13 cellular contexts compared by ENCODE assay signal in genomic region chr10:101775273-101776131, GRCh38. TPM values are rescaled to one million over a fixed set of nuclear protein-coding genes. Genes with fewer than 3 reads are reported as not detected.
DNase-seq lines count a peak whose midpoint lies in the region; ATAC-seq and TF ChIP-seq lines count a peak whose summit lies in the region.
"Had no signal": no experiment of that assay in that cellular context is flagged by ENCODE, and none has a peak within 500 bp of the region (broad histone marks: within the 10 kb centered on the region; RNA-seq: fewer than 3 reads in every experiment).

Gene FGF8 (minus strand): TSS chr10:101776114. CDS start chr10:101775900, 214 bp downstream.

- no peak within 1 kb of the TSS for H2AFZ ChIP-seq in neuronal stem cell (ENCODE audit: low read length)

- peak within 1 kb of the TSS; percentile 90 for H2AK5ac ChIP-seq in neuronal stem cell (ENCODE audit: low read depth, low read length)

- no peak for ATAC-seq in HG02610 (IDR thresholded peaks at IDR 0.05; ENCODE audit: unreplicated experiment)
- ATAC-seq: Panc1 had no signal

- no peak within 1 kb of the TSS for H3K27ac Mint-ChIP-seq in CD8-positive, alpha-beta memory T cell

- peak within 1 kb of the TSS; percentile 77 for H2BK12ac ChIP-seq in neuronal stem cell (ENCODE audit: low read length)

- H3K4ac ChIP-seq in neuronal stem cell (ENCODE audit: low read length), result peak within 1 kb of the TSS; percentile 28

- no peak within 1 kb of the TSS for H4K8ac ChIP-seq in neuronal stem cell (ENCODE audit: low read depth, low read length)

- TF ChIP-seq CTCF in HEK293 (tag by site-specific recombination; IDR thresholded peaks at IDR 0.05) (no peak), dorsolateral prefrontal cortex (IDR thresholded peaks at IDR 0.05 in 54 of 56, conservative IDR thresholded peaks at IDR 0.05 in 2 of 56; ENCODE audit: low read depth in 1 of 56, partially characterized antibody in 56 of 56) (no peak)

- no peak for DNase-seq in CD8-positive, alpha-beta memory T cell
- peak in 1 of 10 donors; percentile 34 for DNase-seq in dorsolateral prefrontal cortex
- DNase-seq in neuronal stem cell (ENCODE audit: low spot score), result no peak
- DNase-seq in NCI-H226, result no peak
- no peak for DNase-seq in NOMO-1 treated with dmso at 0.1 percent for 144 hours (lab: John Stamatoyannopoulos, UW; ENCODE audit: unreplicated experiment)
- DNase-seq in SKM-1 treated with dmso at 0.1 percent for 144 hours (lab: John Stamatoyannopoulos, UW; ENCODE audit: unreplicated experiment), result no peak
- DNase-seq: GF-D8; stimulated activated naive CD4-positive, alpha-beta T cell treated with Interleukin-2 at 50 U/mL for 16 hours had no signal

- H3K4me1 Mint-ChIP-seq in CD8-positive, alpha-beta memory T cell, result peaks cover 27 to 54% (median 29%) of the 10 kb centered on the region in 3 donors

- H3K18ac ChIP-seq in neuronal stem cell (ENCODE audit: low read length), result peak within 1 kb of the TSS; percentile 98

- peak within 1 kb of the TSS; percentile 74 for H4K91ac ChIP-seq in neuronal stem cell (ENCODE audit: low read depth, low read length, poor library complexity)

- H3K4me2 ChIP-seq in neuronal stem cell (ENCODE audit: insufficient read depth, low read length, poor library complexity, severe bottlenecking), result peak within 1 kb of the TSS; percentile 96

- H3K4me1 ChIP-seq in CD8-positive, alpha-beta memory T cell (ENCODE audit: insufficient read depth, low read length), result peaks cover 26% of the 10 kb centered on the region
- H3K4me1 ChIP-seq in HEK293 (ENCODE audit: control insufficient read depth, insufficient read depth, low read length) (peaks cover 11% of the 10 kb centered on the region), neuronal stem cell (ENCODE audit: control insufficient read depth in 2 of 2, insufficient read depth in 1 of 2, low read depth in 1 of 2, low read length in 2 of 2) (peaks cover 8 to 41% of the 10 kb centered on the region in 2 donors)

- CTCF ChIA-PET in CD8-positive, alpha-beta memory T cell (lab: Charles Lee), result interaction anchor here (1.7 kb wide), 1 partner anchor 61 kb away, joined by 5 read pairs; no protein-coding TSS in a partner anchor
- CTCF ChIA-PET in HEK293 (lab: Yijun Ruan, JAX), result interaction anchor here (0.6 to 1.0 kb wide), 2 partner anchors 38 to 173 kb away, joined by 3 to 9 read pairs; no protein-coding TSS in a partner anchor

- H3K79me1 ChIP-seq in neuronal stem cell (ENCODE audit: low read depth, low read length), result peaks cover 9% of the 10 kb centered on the region

- peak within 1 kb of the TSS; percentile 5 for H3K14ac ChIP-seq in neuronal stem cell (ENCODE audit: low read length)

- no peaks in the 10 kb centered on the region for H3K36me3 ChIP-seq in CD8-positive, alpha-beta memory T cell (ENCODE audit: insufficient read depth, low read length)
- H3K36me3 ChIP-seq in HEK293 (ENCODE audit: control insufficient read depth in 2 of 2, insufficient read depth in 1 of 2, low read length in 2 of 2) (no peaks in the 10 kb centered on the region), neuronal stem cell (replicated peaks in 1 of 2; ENCODE audit: control insufficient read depth in 2 of 2, insufficient read depth in 2 of 2, low read length in 2 of 2) (peaks cover 0 to 4% of the 10 kb centered on the region in 2 donors)

- H3K4me3 ChIP-seq in CD8-positive, alpha-beta memory T cell (ENCODE audit: low read length), result no peak within 1 kb of the TSS
- H3K4me3 ChIP-seq in HEK293 (ENCODE audit: low read depth, low read length) (peak within 1 kb of the TSS; percentile 30), dorsolateral prefrontal cortex (peak within 1 kb of the TSS in 56 of 59 donors; percentile 11 to 64 (median 44)), neuronal stem cell (ENCODE audit: low read length in 2 of 2) (peak within 1 kb of the TSS; percentile 23 to 86)

- no peak within 1 kb of the TSS for H3K27ac ChIP-seq in CD8-positive, alpha-beta memory T cell (ENCODE audit: low read depth, low read length)
- H3K27ac ChIP-seq in HEK293 (ENCODE audit: extremely low read depth, low read depth, low read length) (no peak within 1 kb of the TSS), dorsolateral prefrontal cortex (no peak within 1 kb of the TSS), neuronal stem cell (replicated peaks; ENCODE audit: low read length) (no peak within 1 kb of the TSS)
- H3K27ac ChIP-seq: skin epidermis had no signal

- intact Hi-C loops in dorsolateral prefrontal cortex (cut with DNase I), result loop anchor here (5.0 to 10.0 kb wide), 2 partner anchors 491 to 563 kb away; no protein-coding TSS in a partner anchor

- POLR2A ChIA-PET in CD8-positive, alpha-beta memory T cell (lab: Charles Lee), result interaction anchor here (1.2 kb wide), 1 partner anchor 43 kb away, joined by 3 read pairs; the partner anchor contains the start of gene OGA
- POLR2A ChIA-PET in HEK293 (lab: Yijun Ruan, JAX), result no interaction called here

- peaks cover 52% of the 10 kb centered on the region for H3K27me3 ChIP-seq in CD8-positive, alpha-beta memory T cell (ENCODE audit: insufficient read depth, low read length, poor library complexity, severe bottlenecking)
- peaks cover 0 to 62% (median 23%) of the 10 kb centered on the region in 45 donors for H3K27me3 ChIP-seq in dorsolateral prefrontal cortex
- H3K27me3 ChIP-seq in neuronal stem cell (ENCODE audit: control insufficient read depth in 3 of 3, insufficient read depth in 3 of 3, low read depth in 1 of 3, low read length in 3 of 3), result peaks cover 0 to 90% (median 46%) of the 10 kb centered on the region in 3 experiments

- H3K9me3 Mint-ChIP-seq in CD8-positive, alpha-beta memory T cell, result no peaks in the 10 kb centered on the region

- peak within 1 kb of the TSS; percentile 4 for H2BK120ac ChIP-seq in neuronal stem cell (ENCODE audit: low read depth, low read length)

- H3K23ac ChIP-seq in neuronal stem cell (ENCODE audit: low read depth, low read length, poor library complexity), result peak within 1 kb of the TSS; percentile 45

- peak within 1 kb of the TSS; percentile 31 for H2BK5ac ChIP-seq in neuronal stem cell (ENCODE audit: low read length)

- H3K36me3 Mint-ChIP-seq in CD8-positive, alpha-beta memory T cell, result peaks cover 0 to 1% (median 0%) of the 10 kb centered on the region in 3 donors

- peak within 1 kb of the TSS; percentile 96 for H3K9ac ChIP-seq in neuronal stem cell (ENCODE audit: low read depth, low read length, poor library complexity)

- H3K27me3 Mint-ChIP-seq in CD8-positive, alpha-beta memory T cell, result peaks cover 48 to 69% of the 10 kb centered on the region in 2 donors

- H2BK15ac ChIP-seq in neuronal stem cell (ENCODE audit: low read length), result peak within 1 kb of the TSS; percentile 52

- H3K9me3 ChIP-seq in CD8-positive, alpha-beta memory T cell (ENCODE audit: low read length), result no peaks in the 10 kb centered on the region
- H3K9me3 ChIP-seq in HEK293 (ENCODE audit: control insufficient read depth, insufficient read depth, low read depth, low read length), result no peaks in the 10 kb centered on the region
- H3K9me3 ChIP-seq in neuronal stem cell (replicated peaks in 1 of 2; ENCODE audit: control insufficient read depth in 2 of 2, insufficient read depth in 1 of 2, low read depth in 1 of 2, low read length in 2 of 2), result no peaks in the 10 kb centered on the region

- no CpG with 5 or more reads among the region's 95 CpGs for whole genome bisulfite sequencing in neuronal stem cell (ENCODE audit: extremely low coverage in 2 of 2, insufficient read length in 2 of 2, insufficient replicate concordance in 1 of 2), 2 donors

- H3K4me3 Mint-ChIP-seq in CD8-positive, alpha-beta memory T cell, result peak within 1 kb of the TSS; percentile 13 to 66 (median 61)

TF ChIP-seq in HEK293, 187 proteins besides CTCF, POLR2A, EP300 and RAD21 (continues in another document):
- no peak for TF ChIP-seq ZNF366 (tag by site-specific recombination; conservative IDR thresholded peaks at IDR 0.05)
- TF ChIP-seq ZSCAN23 (tag by site-specific recombination; IDR thresholded peaks at IDR 0.05), result no peak
- TF ChIP-seq ZNF791 (tag by site-specific recombination; IDR thresholded peaks at IDR 0.05), result no peak
- no peak for TF ChIP-seq KLF16 (tag by site-specific recombination; IDR thresholded peaks at IDR 0.05)
- no peak for TF ChIP-seq ZFHX2 (tag by site-specific recombination; conservative IDR thresholded peaks at IDR 0.05)
- TF ChIP-seq ZNF704 (tag by site-specific recombination; IDR thresholded peaks at IDR 0.05), result no peak
- TF ChIP-seq HOXA7 (CRISPR knock-in tag; IDR thresholded peaks at IDR 0.05; ENCODE audit: borderline replicate concordance), result no peak
- TF ChIP-seq ZNF2 (tag by site-specific recombination; IDR thresholded peaks at IDR 0.05), result no peak
- TF ChIP-seq ZNF19 (tag by site-specific recombination; IDR thresholded peaks at IDR 0.05; ENCODE audit: low read depth), result no peak
- no peak for TF ChIP-seq FEZF1 (tag by site-specific recombination; IDR thresholded peaks at IDR 0.05)
- no peak for TF ChIP-seq ZNF623 (tag by site-specific recombination; IDR thresholded peaks at IDR 0.05)
- no peak for TF ChIP-seq ZBTB17 (tag by site-specific recombination; IDR thresholded peaks at IDR 0.05)
- no peak for TF ChIP-seq ZNF692 (tag by site-specific recombination; IDR thresholded peaks at IDR 0.05)

RNA-seq across cellular contexts. Expression of gene FGF8, which starts in this region (rescaled TPM):
- not detected for total RNA-seq in CD8-positive, alpha-beta memory T cell
- polyA plus RNA-seq in CD8-positive, alpha-beta memory T cell, result not detected
- total RNA-seq in dorsolateral prefrontal cortex, result 1 to 10 TPM in 39 of 120 experiments, under 1 TPM in 23, not detected in 58; 0.47 to 2.5 (median 1.1) TPM
- 91.9 TPM for polyA plus RNA-seq in neuronal stem cell (2013, experiment 1 of 2)
- 86.1 TPM for polyA plus RNA-seq in neuronal stem cell (2013, experiment 2 of 2)
- total RNA-seq: activated CD8-positive, alpha-beta memory T cell treated with anti-CD3 and anti-CD28 coated beads for 36 hours had no signal
